Comparison of ENCODE assay signal across 16 cellular contexts in the genomic region with DNA sequence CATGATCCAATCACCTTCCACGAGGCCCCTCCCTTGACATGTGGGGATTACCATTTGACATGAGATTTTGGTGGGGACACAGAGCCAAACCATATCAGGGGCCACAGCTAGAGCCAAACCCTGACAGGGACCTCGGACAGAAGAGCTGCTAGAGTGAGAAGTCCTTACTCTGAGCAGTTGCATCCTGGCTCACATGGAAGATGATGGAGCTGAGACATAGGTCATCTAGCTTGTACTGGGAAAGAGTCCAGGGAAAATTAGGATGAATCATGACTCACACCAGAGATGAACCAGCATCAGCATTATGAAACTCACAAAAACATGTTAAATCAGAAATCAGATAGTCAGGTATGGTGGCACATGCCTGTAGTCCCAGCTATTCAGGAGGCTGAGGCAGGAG. TPM values are rescaled to one million over a fixed set of nuclear protein-coding genes. Genes with fewer than 3 reads are reported as not detected.
DNase-seq lines count a peak whose midpoint lies in the region; ATAC-seq, FAIRE-seq and TF ChIP-seq lines count a peak whose summit lies in the region.
"Had no signal": no experiment of that assay in that cellular context is flagged by ENCODE, and none has a peak within 500 bp of the region (broad histone marks: within the 10 kb centered on the region; RNA-seq: fewer than 3 reads in every experiment).

No MANE protein-coding gene starts in this region.

- H3K4me2 ChIP-seq in A549 = no peak overlapping the region
- H3K4me2 ChIP-seq: hepatocyte had no signal

- H3K9me3 ChIP-seq in A549 = no peaks in the 10 kb centered on the region
- H3K9me3 ChIP-seq: transverse colon had no signal

- WGBS in A549 (ENCODE audit: missing lambda C conversion rate) = 10% methylated on average over 2 of the region's 2 CpGs

- H3K27ac Mint-ChIP-seq in HFFc6 = peak overlapping the region; percentile 36
- H3K27ac Mint-ChIP-seq in activated CD8-positive, alpha-beta memory T cell treated with anti-CD3 and anti-CD28 coated beads, Interleukin-2, amount 10 ng/mL, durations not matched to agents 7 days and 5 days = no peak overlapping the region
- H3K27ac Mint-ChIP-seq: effector memory CD8-positive, alpha-beta T cell; H9 had no signal

- CTCF ChIA-PET in A549 (lab: Yijun Ruan, JAX) = interaction anchor here (0.7 to 4.1 kb wide), 2 partner anchors 10 to 21 kb away, joined by 3 to 24 read pairs; no protein-coding TSS in a partner anchor
- CTCF ChIA-PET in activated CD8-positive, alpha-beta memory T cell treated with anti-CD3 and anti-CD28 coated beads, Interleukin-2, amount 10 ng/mL, durations not matched to agents 7 days and 5 days (lab: Charles Lee) = interaction anchor here (0.5 kb wide), 1 partner anchor 105 kb away, joined by 3 read pairs; no protein-coding TSS in a partner anchor

- no peak for TF ChIP-seq EP300 in A549 (IDR thresholded peaks at IDR 0.05)

- H3K27me3 Mint-ChIP-seq in HFFc6 (ENCODE audit: insufficient read depth) = peaks cover 1% of the 10 kb centered on the region; the same call in 1 of the 2 replicates
- H3K27me3 Mint-ChIP-seq in activated CD8-positive, alpha-beta memory T cell treated with anti-CD3 and anti-CD28 coated beads, Interleukin-2, amount 10 ng/mL, durations not matched to agents 7 days and 5 days = no peaks in the 10 kb centered on the region
- H3K27me3 Mint-ChIP-seq: effector memory CD8-positive, alpha-beta T cell had no signal

- no peak overlapping the region; a peak in 1 of 6 replicates for H3K27ac ChIP-seq in A549
- H3K27ac ChIP-seq: hepatocyte, transverse colon had no signal

- ATAC-seq in A549 = peak; percentile 67 to 80; a peak in 4 of 6 replicates
- no peak for ATAC-seq in activated CD8-positive, alpha-beta memory T cell treated with anti-CD3 and anti-CD28 coated beads, Interleukin-2, amount 10 ng/mL, durations not matched to agents 7 days and 5 days
- ATAC-seq in GM19463 (IDR thresholded peaks at IDR 0.05; ENCODE audit: unreplicated experiment) = no peak
- ATAC-seq: effector memory CD8-positive, alpha-beta T cell had no signal

- no peak for TF ChIP-seq RAD21 in A549 (conservative IDR thresholded peaks at IDR 0.05 in 1 of 2, IDR thresholded peaks at IDR 0.05 in 1 of 2)

- TF ChIP-seq CTCF in A549 (IDR thresholded peaks at IDR 0.05) (no peak), HFFc6 (IDR thresholded peaks at IDR 0.05) (no peak)

- H3K36me3 Mint-ChIP-seq in HFFc6 (ENCODE audit: low read depth) = no peaks in the 10 kb centered on the region
- peaks cover 1% of the 10 kb centered on the region for H3K36me3 Mint-ChIP-seq in activated CD8-positive, alpha-beta memory T cell treated with anti-CD3 and anti-CD28 coated beads, Interleukin-2, amount 10 ng/mL, durations not matched to agents 7 days and 5 days

- no peak overlapping the region for H3K4me3 ChIP-seq in A549
- H3K4me3 ChIP-seq: hepatocyte, transverse colon had no signal

- DNase-seq in A549 (ENCODE audit: low read depth in 1 of 2, low spot score in 1 of 2) (peak in 1 of 2 experiments; percentile 20), HFFc6 (peak; percentile 86), amniotic stem cell (lab: John Stamatoyannopoulos, UW) (peak; percentile 70), glomerular visceral epithelial cell (ENCODE audit: extremely low spot score) (peak; percentile 44), GOT3 (lab: John Stamatoyannopoulos, UW) (no peak), NCI-H2227 (lab: John Stamatoyannopoulos, UW; ENCODE audit: unreplicated experiment) (no peak)
- DNase-seq in activated CD8-positive, alpha-beta memory T cell treated with anti-CD3 and anti-CD28 coated beads, Interleukin-2, amount 10 ng/mL, durations not matched to agents 7 days and 5 days = no peak
- DNase-seq: DMS53; effector memory CD8-positive, alpha-beta T cell; H9; NCI-H1417; occipital lobe; stimulated activated CD4-positive, alpha-beta T cell treated with anti-CD3 and anti-CD28 coated beads, Interleukin-12 subunit alpha, Interleukin-12 subunit beta, amount 100 ng/mL, for 4 hours; transverse colon had no signal

- H3K4me3 Mint-ChIP-seq in HFFc6 = no peak overlapping the region
- H3K4me3 Mint-ChIP-seq in activated CD8-positive, alpha-beta memory T cell treated with anti-CD3 and anti-CD28 coated beads, Interleukin-2, amount 10 ng/mL, durations not matched to agents 7 days and 5 days = no peak overlapping the region
- H3K4me3 Mint-ChIP-seq: effector memory CD8-positive, alpha-beta T cell; H9 had no signal

- POLR2A ChIA-PET in A549 (lab: Yijun Ruan, JAX) = interaction anchor here (1.2 kb wide), 1 partner anchor 12 kb away, joined by 3 read pairs; no protein-coding TSS in a partner anchor

- H3K4me1 ChIP-seq in A549 = peaks cover 7% of the 10 kb centered on the region; the same call in 1 of the 3 replicates

- FAIRE-seq in A549 (lab: Jason Lieb, UNC) = no peak

- no peaks in the 10 kb centered on the region for H3K9me3 Mint-ChIP-seq in HFFc6
- no peaks in the 10 kb centered on the region for H3K9me3 Mint-ChIP-seq in activated CD8-positive, alpha-beta memory T cell treated with anti-CD3 and anti-CD28 coated beads, Interleukin-2, amount 10 ng/mL, durations not matched to agents 7 days and 5 days (ENCODE audit: low read depth)
- H3K9me3 Mint-ChIP-seq: H9 had no signal

- no peak for TF ChIP-seq POLR2A in A549 (IDR thresholded peaks at IDR 0.05; ENCODE audit: low read length)

- peaks cover 10% of the 10 kb centered on the region for H3K4me1 Mint-ChIP-seq in HFFc6 (ENCODE audit: low read depth)
- H3K4me1 Mint-ChIP-seq in activated CD8-positive, alpha-beta memory T cell treated with anti-CD3 and anti-CD28 coated beads, Interleukin-2, amount 10 ng/mL, durations not matched to agents 7 days and 5 days = peaks cover 8% of the 10 kb centered on the region
- H3K4me1 Mint-ChIP-seq: H9 had no signal

TF ChIP-seq in A549, 52 proteins besides CTCF, POLR2A, EP300 and RAD21:
- TF ChIP-seq CHD2 (IDR thresholded peaks at IDR 0.05; ENCODE audit: low read length, partially characterized antibody) = no peak
- no peak for TF ChIP-seq JUN (IDR thresholded peaks at IDR 0.05)
- no peak for TF ChIP-seq NPAS2 (CRISPR knock-in tag; IDR thresholded peaks at IDR 0.05; ENCODE audit: borderline replicate concordance)
- TF ChIP-seq MAZ (IDR thresholded peaks at IDR 0.05; ENCODE audit: borderline replicate concordance, low read depth, low read length) = no peak

RNA-seq across cellular contexts. Expression of a gene that starts 12.8 kb away (rescaled TPM):
- polyA plus RNA-seq in A549 (2011; rRNA removed) = 21.1 and 23.4 TPM in 2 replicates
- 40.5 and 43.6 TPM in 2 replicates for polyA plus RNA-seq in A549 (2012; cell fraction: cytosol; rRNA removed)
- polyA plus RNA-seq in A549 (2012; cell fraction: nucleus; rRNA removed) = 17.6 and 23.0 TPM in 2 replicates
- polyA plus RNA-seq in A549 (2017; fragmentation: RNase III; extraction: RNeasy Plus Mini Kit Qiagen cat#74134 plus additional on column Dnase treatment) = 18.9 to 22.4 TPM (median 20.5 TPM) in 3 replicates
- polyA minus RNA-seq in A549 (2011; rRNA and poly(A)+ RNA removed) = 4.8 and 10.5 TPM in 2 replicates
- total RNA-seq in HFFc6 (2021; fragmentation: NEBNext Ultra II Directional; extraction: Animal tissue kit (Norgen Biotek cat#: 25700)) = 10 to 100 TPM in 5 of 6 experiments, 1 to 10 TPM in 1; 9.5 to 17.5 (median 14.0) TPM
- total RNA-seq in activated CD8-positive, alpha-beta memory T cell treated with anti-CD3 and anti-CD28 coated beads, Interleukin-2, amount 10 ng/mL, durations not matched to agents 7 days and 5 days = 1 to 10 TPM; 6.6 to 7.7 TPM

RNA-seq across cellular contexts. Expression of a gene that starts 31.3 kb away (rescaled TPM):
- polyA plus RNA-seq in A549 (2011; rRNA removed) (49.5 and 75.7 TPM in 2 replicates), A549 (2017; fragmentation: RNase III; extraction: RNeasy Plus Mini Kit Qiagen cat#74134 plus additional on column Dnase treatment) (47.8 to 50.0 TPM (median 49.5 TPM) in 3 replicates)
- 26.6 and 39.9 TPM in 2 replicates for polyA plus RNA-seq in A549 (2012; cell fraction: cytosol; rRNA removed)
- 33.5 and 60.9 TPM in 2 replicates for polyA plus RNA-seq in A549 (2012; cell fraction: nucleus; rRNA removed)
- polyA minus RNA-seq in A549 (2011; rRNA and poly(A)+ RNA removed) = 17.9 and 21.6 TPM in 2 replicates
- 10 to 100 TPM; 55.1 to 74.4 (median 66.1) TPM for total RNA-seq in HFFc6 (2021; fragmentation: NEBNext Ultra II Directional; extraction: Animal tissue kit (Norgen Biotek cat#: 25700))
- total RNA-seq in activated CD8-positive, alpha-beta memory T cell treated with anti-CD3 and anti-CD28 coated beads, Interleukin-2, amount 10 ng/mL, durations not matched to agents 7 days and 5 days = 100 to 1,000 TPM; 137 to 152 TPM

Comparison
In these comparisons a context has a peak if more than half of its experiments do, and no peak if none do; other contexts are left out.
1. ATAC-seq: peak in A549 (2 of 2); none in activated CD8-positive, alpha-beta memory T cell treated with anti-CD3 and anti-CD28 coated beads, Interleukin-2, amount 10 ng/mL, durations not matched to agents 7 days and 5 days (single experiment) and GM19463 (single experiment).
2. DNase-seq: peak in HFFc6 (single experiment), amniotic stem cell (single experiment) and glomerular visceral epithelial cell (single experiment); none in GOT3 (single experiment), NCI-H2227 (single experiment) and activated CD8-positive, alpha-beta memory T cell treated with anti-CD3 and anti-CD28 coated beads, Interleukin-2, amount 10 ng/mL, durations not matched to agents 7 days and 5 days (single experiment).